8 cellular contexts compared by ENCODE assay signal in genomic region chr20:58454460-58454859, GRCh38.
"Had no signal": no experiment of that assay in that cellular context is flagged by ENCODE, and none has a peak within 500 bp of the region (broad histone marks: within the 10 kb centered on the region; RNA-seq: fewer than 3 reads in every experiment).

No MANE protein-coding gene starts in this region.

- ATAC-seq: HCT116 had no signal

- H3K4me3 ChIP-seq: GM23248, HAP-1 had no signal

- FAIRE-seq: HTR-8/SVneo had no signal

- H3K4me1 ChIP-seq: HAP-1 had no signal

- H3K27ac ChIP-seq: GM23248 had no signal

- H3K4me3 Mint-ChIP-seq: HFFc6, IgD-negative memory B cell had no signal

- H2AFZ ChIP-seq: GM23248 had no signal

- H3K27ac Mint-ChIP-seq: HFFc6, IgD-negative memory B cell had no signal

- DNase-seq: GM23248, GOT3, H7, HFFc6 had no signal

- H3K9me3 ChIP-seq: HAP-1 had no signal

- H3K36me3 ChIP-seq: HAP-1 had no signal

- H3K9ac ChIP-seq: GM23248 had no signal
